8 cellular contexts compared by ENCODE assay signal in genomic region chr17:18261146-18261515, GRCh38. TPM values are rescaled to one million over a fixed set of nuclear protein-coding genes. Genes with fewer than 3 reads are reported as not detected.
DNase-seq lines count a peak whose midpoint lies in the region; ATAC-seq and TF ChIP-seq lines count a peak whose summit lies in the region.

No MANE protein-coding gene starts in this region.

- peak overlapping the region; percentile 78 for H3K4me3 ChIP-seq in CD8-positive, alpha-beta T cell (ENCODE audit: low read depth, low read length)
- H3K4me3 ChIP-seq in kidney epithelial cell (ENCODE audit: low read depth, low read length), result peak overlapping the region; percentile 89

- peaks cover 39% of the 10 kb centered on the region for H3K4me1 Mint-ChIP-seq in CD8-positive, alpha-beta T cell (ENCODE audit: low read depth)
- peaks cover 33% of the 10 kb centered on the region for H3K4me1 Mint-ChIP-seq in central memory CD8-positive, alpha-beta T cell

- intact Hi-C loops in CD8-positive, alpha-beta T cell (cut with DNase I, micrococcal nuclease), result no loop called here

- no peaks in the 10 kb centered on the region for H3K27me3 ChIP-seq in CD8-positive, alpha-beta T cell (ENCODE audit: insufficient read depth, low read length)
- no peaks in the 10 kb centered on the region for H3K27me3 ChIP-seq in kidney epithelial cell (ENCODE audit: control insufficient read depth, insufficient read depth, low read length)

- POLR2A ChIA-PET in CD8-positive, alpha-beta T cell (lab: Charles Lee), result interaction anchor here (0.7 to 2.5 kb wide), 7 partner anchors 12 to 1877 kb away, joined by 3 to 9 read pairs (median 3); partner anchors contain the start of genes ALKBH5, DRC3, SMCR8 and TOM1L2
- POLR2A ChIA-PET in RWPE1 (lab: Yijun Ruan, JAX; ENCODE audit: low non-redundant PET), result no interaction called here

- no peaks in the 10 kb centered on the region for H3K9me3 ChIP-seq in CD8-positive, alpha-beta T cell (ENCODE audit: low read length)

- H3K9me3 Mint-ChIP-seq in CD8-positive, alpha-beta T cell, result no peaks in the 10 kb centered on the region
- no peaks in the 10 kb centered on the region for H3K9me3 Mint-ChIP-seq in central memory CD8-positive, alpha-beta T cell

- H3K4me1 ChIP-seq in CD8-positive, alpha-beta T cell (ENCODE audit: insufficient read depth, low read length), result peaks cover 43% of the 10 kb centered on the region

- peak overlapping the region; percentile 92 for H3K27ac Mint-ChIP-seq in CD8-positive, alpha-beta T cell
- peak overlapping the region; percentile 71 for H3K27ac Mint-ChIP-seq in central memory CD8-positive, alpha-beta T cell (ENCODE audit: low read depth)

- CTCF ChIA-PET in CD8-positive, alpha-beta T cell (lab: Charles Lee), result interaction anchor here (0.6 kb wide), 1 partner anchor 119 kb away, joined by 3 read pairs; no protein-coding TSS in a partner anchor
- CTCF ChIA-PET in RWPE1 (lab: Yijun Ruan, JAX), result interaction anchor here (1.5 kb wide), 1 partner anchor 43 kb away, joined by 5 read pairs; no protein-coding TSS in a partner anchor

- H3K27me3 Mint-ChIP-seq in CD8-positive, alpha-beta T cell (ENCODE audit: low read depth), result no peaks in the 10 kb centered on the region
- H3K27me3 Mint-ChIP-seq in central memory CD8-positive, alpha-beta T cell, result no peaks in the 10 kb centered on the region

- ATAC-seq in CD8-positive, alpha-beta T cell, result no peak
- peak; percentile 6 for ATAC-seq in GM21825 (IDR thresholded peaks at IDR 0.05; ENCODE audit: unreplicated experiment)
- no peak for ATAC-seq in central memory CD8-positive, alpha-beta T cell (replicated peaks; ENCODE audit: extremely low read depth, poor library complexity, severe bottlenecking)

- peak overlapping the region; percentile 93 for H3K27ac ChIP-seq in CD8-positive, alpha-beta T cell (ENCODE audit: low read depth, low read length)
- peak overlapping the region; percentile 98 for H3K27ac ChIP-seq in RWPE1

- H3K4me3 Mint-ChIP-seq in CD8-positive, alpha-beta T cell, result peak overlapping the region; percentile 78
- peak overlapping the region; percentile 98 for H3K4me3 Mint-ChIP-seq in central memory CD8-positive, alpha-beta T cell

- H3K36me3 Mint-ChIP-seq in CD8-positive, alpha-beta T cell, result peaks cover 25% of the 10 kb centered on the region
- peaks cover 13% of the 10 kb centered on the region for H3K36me3 Mint-ChIP-seq in central memory CD8-positive, alpha-beta T cell (ENCODE audit: insufficient read depth)

- peak in 5 of 7 experiments; percentile 12 to 55 (median 31) for DNase-seq in CD8-positive, alpha-beta T cell
- peak; percentile 86 for DNase-seq in RWPE1 (ENCODE audit: low spot score)
- no peak for DNase-seq in central memory CD8-positive, alpha-beta T cell (ENCODE audit: low spot score in 2 of 2)
- DNase-seq in kidney epithelial cell (ENCODE audit: low read depth), result peak; percentile 69
- peak; percentile 8 for DNase-seq in stimulated activated CD8-positive, alpha-beta memory T cell treated with anti-CD3 and anti-CD28 coated beads, Interleukin-12 subunit alpha, Interleukin-12 subunit beta, amount 100 ng/mL, for 1 hour (ENCODE audit: low read depth)
- no peak for DNase-seq in NCI-H2227 (lab: John Stamatoyannopoulos, UW; ENCODE audit: unreplicated experiment)
- no peak for DNase-seq in DMS114 treated with DMSO at 0.1 percent for 48 hours (lab: John Stamatoyannopoulos, UW; ENCODE audit: unreplicated experiment)

- TF ChIP-seq CTCF in CD8-positive, alpha-beta T cell (IDR thresholded peaks at IDR 0.05), result no peak
- TF ChIP-seq CTCF in RWPE1 (conservative IDR thresholded peaks at IDR 0.05; ENCODE audit: low read depth) (no peak), kidney epithelial cell (IDR thresholded peaks at IDR 0.05; ENCODE audit: insufficient read depth, low read length, poor library complexity, severe bottlenecking) (no peak)

- H3K36me3 ChIP-seq in CD8-positive, alpha-beta T cell (ENCODE audit: insufficient read depth, low read length), result peaks cover 15% of the 10 kb centered on the region
- peaks cover 4% of the 10 kb centered on the region for H3K36me3 ChIP-seq in kidney epithelial cell (ENCODE audit: control insufficient read depth, insufficient read depth, low read length)

RNA-seq across cellular contexts. Expression of gene MIEF2, which starts 0.7 kb away (rescaled TPM):
- 10 to 100 TPM in 1 of 2 experiments, 1 to 10 TPM in 1; 9.6 to 11.0 TPM for total RNA-seq in CD8-positive, alpha-beta T cell
- 29.6 and 78.8 TPM in 2 replicates for total RNA-seq in kidney epithelial cell

RNA-seq across cellular contexts. Expression of gene FLII, which starts 2.6 kb away (rescaled TPM):
- 100 to 1,000 TPM; 220 to 225 TPM for total RNA-seq in CD8-positive, alpha-beta T cell
- 512 and 579 TPM in 2 replicates for total RNA-seq in kidney epithelial cell

RNA-seq across cellular contexts. Expression of gene LLGL1, which starts 35.7 kb away (rescaled TPM):
- 10 to 100 TPM; 12.5 TPM for total RNA-seq in CD8-positive, alpha-beta T cell
- total RNA-seq in kidney epithelial cell, result 53.7 and 63.1 TPM in 2 replicates

RNA-seq across cellular contexts. Expression of gene TOP3A, which starts 53.7 kb away (rescaled TPM):
- total RNA-seq in CD8-positive, alpha-beta T cell, result 10 to 100 TPM; 28.8 to 30.9 TPM
- 28.2 and 35.6 TPM in 2 replicates for total RNA-seq in kidney epithelial cell

RNA-seq across cellular contexts. Expression of gene SMCR8, which starts 54.0 kb away (rescaled TPM):
- total RNA-seq in CD8-positive, alpha-beta T cell, result 10 to 100 TPM; 51.9 to 53.1 TPM
- total RNA-seq in kidney epithelial cell, result 30.2 and 30.8 TPM in 2 replicates

Comparison
In these comparisons a context has a peak if more than half of its experiments do, and no peak if none do; other contexts are left out.
1. DNase-seq: peak in CD8-positive, alpha-beta T cell (5 of 7), RWPE1 (single experiment), kidney epithelial cell (single experiment) and stimulated activated CD8-positive, alpha-beta memory T cell treated with anti-CD3 and anti-CD28 coated beads, Interleukin-12 subunit alpha, Interleukin-12 subunit beta, amount 100 ng/mL, for 1 hour (single experiment); none in central memory CD8-positive, alpha-beta T cell (0 of 2), NCI-H2227 (single experiment) and DMS114 treated with DMSO at 0.1 percent for 48 hours (single experiment).